8 cellular contexts compared by ENCODE assay signal in genomic region chr15:77070500-77071337, GRCh38. TPM values are rescaled to one million over a fixed set of nuclear protein-coding genes. Genes with fewer than 3 reads are reported as not detected.
A peak's percentile ranks its signal among the peaks of the same experiment; 100 is the strongest.
DNase-seq lines count a peak whose midpoint lies in the region; ATAC-seq and TF ChIP-seq lines count a peak whose summit lies in the region.

Gene TSPAN3, minus strand, starts transcription at chr15:77071109. Its CDS starts 155 bp downstream, at chr15:77070954.

- in situ Hi-C loops in transverse colon (cut with MboI; ENCODE audit: low pct_ligation_motif_present in 1 of 4, low pct_unique_long_range_greater_than_20kb in 1 of 4, low sequenced_read_pairs in 3 of 4) = no loop called here

- TF ChIP-seq CTCF in adrenal gland (IDR thresholded peaks at IDR 0.05) (no peak), heart left ventricle (IDR thresholded peaks at IDR 0.05) (no peak), transverse colon (IDR thresholded peaks at IDR 0.05) (no peak)

- peaks cover 4 to 29% of the 10 kb centered on the region in 2 donors for H3K4me1 ChIP-seq in adrenal gland (replicated peaks in 1 of 2)
- H3K4me1 ChIP-seq in heart left ventricle = peaks cover 0 to 42% (median 29%) of the 10 kb centered on the region in 12 donors
- H3K4me1 ChIP-seq in transverse colon = peaks cover 5 to 52% (median 42%) of the 10 kb centered on the region in 4 donors

- H3K27ac ChIP-seq in adrenal gland (peak within 1 kb of the TSS in 4 of 5 donors; percentile 86 to 94 (median 88)), heart left ventricle (peak within 1 kb of the TSS; percentile 26 to 96 (median 90)), transverse colon (peak within 1 kb of the TSS; percentile 96 to 99 (median 98))

- DNase-seq in NCI-H146 treated with DMSO at 0.1 percent for 48 hours (lab: John Stamatoyannopoulos, UW; ENCODE audit: unreplicated experiment) = peak; percentile 51
- peak; percentile 81 to 90 (median 87) for DNase-seq in T-helper 1 cell
- peak; percentile 92 to 96 (median 94) for DNase-seq in adrenal gland
- peak; percentile 94 to 97 (median 95) for DNase-seq in heart left ventricle
- peak; percentile 93 for DNase-seq in pons (ENCODE audit: low spot score)
- peak; percentile 95 for DNase-seq in transverse colon

- TF ChIP-seq EP300 in transverse colon (IDR thresholded peaks at IDR 0.05; ENCODE audit: low read depth) = no peak

- 0 to 2% (median 1%) methylated on average over 1 to 97 of the region's 97 CpGs for WGBS in adrenal gland, 4 donors
- WGBS in heart left ventricle, 4 donors = 0 to 1% (median 1%) methylated on average over 22 to 97 of the region's 97 CpGs
- 1% methylated on average over 15 of the region's 97 CpGs; no CpG with 5 or more reads in 1 of the 2 donors for WGBS in transverse colon (ENCODE audit: low coverage in 1 of 2), 2 donors

- peak; percentile 79 for TF ChIP-seq POLR2A in GM15510 (IDR thresholded peaks at IDR 0.05; ENCODE audit: borderline replicate concordance, extremely low read depth, insufficient read length)
- peak; percentile 83 to 91 for TF ChIP-seq POLR2A in adrenal gland (IDR thresholded peaks at IDR 0.05)
- peak; percentile 43 to 91 for TF ChIP-seq POLR2A in heart left ventricle (IDR thresholded peaks at IDR 0.05)
- TF ChIP-seq POLR2A in transverse colon (IDR thresholded peaks at IDR 0.05) = peak; percentile 79

- H3K36me3 ChIP-seq in adrenal gland (replicated peaks in 1 of 2) (no peaks in the 10 kb centered on the region), heart left ventricle (no peaks in the 10 kb centered on the region), transverse colon (no peaks in the 10 kb centered on the region)

- H3K27me3 ChIP-seq in adrenal gland (no peaks in the 10 kb centered on the region), heart left ventricle (no peaks in the 10 kb centered on the region), transverse colon (no peaks in the 10 kb centered on the region)

- H3K9me3 ChIP-seq in adrenal gland (replicated peaks in 1 of 3) (no peaks in the 10 kb centered on the region), heart left ventricle (no peaks in the 10 kb centered on the region), transverse colon (no peaks in the 10 kb centered on the region)

- intact Hi-C loops in adrenal gland (cut with DNase I) (loop anchor here in 1 of 2 donors (5.0 kb wide), 1 partner anchor 38 kb away; no protein-coding TSS in a partner anchor), heart left ventricle (cut with DNase I) (no loop called here), transverse colon (cut with DNase I; ENCODE audit: low total_unique reads) (no loop called here)

- H3K4me3 ChIP-seq in adrenal gland (peak within 1 kb of the TSS; percentile 59 to 86 (median 72)), heart left ventricle (peak within 1 kb of the TSS; percentile 60 to 95 (median 78)), transverse colon (peak within 1 kb of the TSS; percentile 78 to 98 (median 94))

- peak; percentile 92 for ATAC-seq in HG02884 (IDR thresholded peaks at IDR 0.05; ENCODE audit: unreplicated experiment)
- peak; percentile 97 to 98 (median 98) for ATAC-seq in heart left ventricle

RNA-seq across cellular contexts. Expression of gene TSPAN3, which starts in this region (rescaled TPM):
- 100 to 1,000 TPM; 181 to 387 (median 230) TPM for total RNA-seq in adrenal gland
- polyA plus RNA-seq in adrenal gland = 100 to 1,000 TPM; 129 to 256 (median 202) TPM
- 100 to 1,000 TPM in 8 of 9 donors, 10 to 100 TPM in 1; 90.4 to 218 (median 133) TPM for total RNA-seq in heart left ventricle
- 100 to 1,000 TPM in 1 of 2 donors, 10 to 100 TPM in 1; 58.1 to 247 TPM for polyA plus RNA-seq in heart left ventricle
- total RNA-seq in transverse colon = 1,000 to 10,000 TPM in 1 of 4 donors, 100 to 1,000 TPM in 3; 365 to 1,069 (median 676) TPM

Comparison
In these comparisons a context has a peak if more than half of its experiments do, and no peak if none do; other contexts are left out.
1. Peak in every context shown above with its lines: DNase-seq, ATAC-seq, H3K4me3 ChIP-seq and H3K27ac ChIP-seq.